10 cellular contexts compared by ENCODE assay signal in the genomic region with DNA sequence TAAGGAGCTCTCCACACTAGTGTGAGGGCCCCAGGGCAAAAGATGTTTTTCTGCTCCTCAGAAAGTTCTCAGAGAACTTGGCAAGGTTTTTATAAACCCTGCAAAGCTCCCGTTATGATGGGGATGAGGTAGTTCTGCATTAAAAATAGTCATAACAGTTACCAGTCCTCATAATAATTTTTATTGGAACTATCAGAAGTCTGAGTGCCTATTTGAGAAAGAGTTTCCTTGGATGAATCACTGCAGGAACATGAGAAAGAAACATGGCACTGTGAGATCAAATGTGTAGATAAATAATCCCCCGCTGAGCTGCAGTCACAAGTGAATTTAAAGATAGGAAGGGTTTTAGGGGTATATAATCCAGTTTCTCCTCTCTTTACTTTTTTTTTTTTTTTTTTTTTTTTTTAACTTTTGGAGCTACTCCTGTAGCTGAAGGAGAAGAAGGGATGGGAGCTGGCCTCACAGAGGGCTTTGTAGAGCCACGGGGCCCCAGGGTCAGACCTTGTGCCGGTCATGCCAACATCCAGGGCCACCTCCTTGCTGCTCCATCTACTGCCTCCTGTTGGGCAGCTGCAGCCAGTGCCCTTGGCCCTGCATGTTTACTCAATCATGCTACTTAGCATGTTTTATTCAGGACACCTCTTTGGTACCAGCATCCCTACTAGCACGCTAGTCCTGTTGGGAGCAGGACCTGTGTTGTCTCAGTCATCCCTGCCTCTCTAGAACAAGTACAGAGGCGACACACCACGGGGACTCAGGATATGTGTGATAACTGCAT. TPM values are rescaled to one million over a fixed set of nuclear protein-coding genes. Genes with fewer than 3 reads are reported as not detected.
DNase-seq lines count a peak whose midpoint lies in the region; ATAC-seq, FAIRE-seq and TF ChIP-seq lines count a peak whose summit lies in the region.
"Had no signal": no experiment of that assay in that cellular context is flagged by ENCODE, and none has a peak within 500 bp of the region (broad histone marks: within the 10 kb centered on the region; RNA-seq: fewer than 3 reads in every experiment).

No MANE protein-coding gene starts in this region.

- no peaks in the 10 kb centered on the region for H3K36me3 Mint-ChIP-seq in GM23338 (ENCODE audit: low read depth)
- H3K36me3 Mint-ChIP-seq in activated naive CD8-positive, alpha-beta T cell, result peaks cover 14% of the 10 kb centered on the region

- H3K36me3 ChIP-seq in A673 (ENCODE audit: insufficient read depth, low read length, poor library complexity, severe bottlenecking) (no peaks in the 10 kb centered on the region), GM23338 (ENCODE audit: insufficient read depth) (no peaks in the 10 kb centered on the region), kidney (ENCODE audit: control insufficient read depth in 1 of 2, insufficient read depth in 2 of 2, low read length in 2 of 2) (no peaks in the 10 kb centered on the region)

- CTCF ChIA-PET in A673 (lab: Charles Lee), result interaction anchor here (0.6 kb wide), 3 partner anchors 26 to 280 kb away, joined by 5 to 7 read pairs (median 6); no protein-coding TSS in a partner anchor

- intact Hi-C loops in A673 (cut with micrococcal nuclease; ENCODE audit: unreplicated experiment) (no loop called here), kidney (cut with DNase I) (loop anchor here (5.0 kb wide), 1 partner anchor 122 kb away; no protein-coding TSS in a partner anchor)

- H3K4me1 Mint-ChIP-seq in GM23338, result peaks cover 24% of the 10 kb centered on the region
- H3K4me1 Mint-ChIP-seq in activated naive CD8-positive, alpha-beta T cell (ENCODE audit: low read depth), result peaks cover 94% of the 10 kb centered on the region

- no peak for ATAC-seq in GM23338
- ATAC-seq in GM18873 (IDR thresholded peaks at IDR 0.05; ENCODE audit: low FRiP score, unreplicated experiment), result no peak

- H3K27me3 ChIP-seq in A673 (replicated peaks; ENCODE audit: insufficient read depth, low read depth, low read length, poor library complexity) (no peaks in the 10 kb centered on the region), GM23338 (ENCODE audit: insufficient read depth) (no peaks in the 10 kb centered on the region)

- 0 out of 2 replicates have a peak, but pooled peaks have one; percentile 27 for TF ChIP-seq CTCF in A673 (conservative IDR thresholded peaks at IDR 0.05; ENCODE audit: low read depth, low read length)
- peak; percentile 27 to 52 for TF ChIP-seq CTCF in GM23338 (conservative IDR thresholded peaks at IDR 0.05; ENCODE audit: low read depth in 2 of 2)
- TF ChIP-seq CTCF in kidney (IDR thresholded peaks at IDR 0.05; ENCODE audit: borderline replicate concordance, extremely low read depth, insufficient read depth), result no peak

- peaks cover 8% of the 10 kb centered on the region for H3K27me3 Mint-ChIP-seq in GM23338 (ENCODE audit: insufficient read depth, low read depth, poor library complexity)
- no peaks in the 10 kb centered on the region for H3K27me3 Mint-ChIP-seq in activated naive CD8-positive, alpha-beta T cell

- BruUV-seq in A673 (replicated peaks; lab: Mats Ljungman, UMichigan), result no TSS peak

- H3K9me3 Mint-ChIP-seq in GM23338, result no peaks in the 10 kb centered on the region
- H3K9me3 Mint-ChIP-seq in activated naive CD8-positive, alpha-beta T cell (ENCODE audit: low read depth), result no peaks in the 10 kb centered on the region

- no peak overlapping the region for H2AFZ ChIP-seq in GM23338

- no peaks in the 10 kb centered on the region for H3K79me2 ChIP-seq in GM23338 (replicated peaks; ENCODE audit: insufficient read depth)

- H4K20me1 ChIP-seq in GM23338 (replicated peaks; ENCODE audit: insufficient read depth), result peaks cover 10% of the 10 kb centered on the region; the same call in 1 of the 2 replicates

- no peak overlapping the region for H3K4me2 ChIP-seq in GM23338

- no peak overlapping the region for H3K4me3 Mint-ChIP-seq in GM23338
- H3K4me3 Mint-ChIP-seq in activated naive CD8-positive, alpha-beta T cell, result peak overlapping the region; percentile 73

- POLR2A ChIA-PET in A673 (lab: Charles Lee; ENCODE audit: low non-redundant PET), result interaction anchor here (0.7 kb wide), 1 partner anchor 122 kb away, joined by 8 read pairs; no protein-coding TSS in a partner anchor

- H3K9me2 ChIP-seq in GM23338 (ENCODE audit: insufficient read depth), result no peaks in the 10 kb centered on the region

- DNase-seq in A673 (ENCODE audit: low spot score) (peak; percentile 79), GM23338 (ENCODE audit: low spot score) (peak; percentile 19), kidney (peak; percentile 51), cortex of kidney (lab: John Stamatoyannopoulos, UW) (no peak), SKM-1 (lab: John Stamatoyannopoulos, UW; ENCODE audit: unreplicated experiment) (no peak), glomerular visceral epithelial cell (ENCODE audit: extremely low spot score) (no peak)
- DNase-seq: HCEC 1CT, left cardiac atrium had no signal

- FAIRE-seq in kidney (lab: Jason Lieb, UNC), result no peak

- no peaks in the 10 kb centered on the region for H3F3A ChIP-seq in GM23338 (replicated peaks; ENCODE audit: low read depth)

- H3K9ac ChIP-seq in kidney (ENCODE audit: low read length in 2 of 2), result no peak overlapping the region

- no peak overlapping the region for H3K27ac Mint-ChIP-seq in GM23338
- H3K27ac Mint-ChIP-seq in activated naive CD8-positive, alpha-beta T cell, result peak overlapping the region; percentile 98

- H3K4me3 ChIP-seq in A673 (ENCODE audit: low read depth, low read length, poor library complexity, severe bottlenecking), result no peak overlapping the region
- no peak overlapping the region for H3K4me3 ChIP-seq in GM23338
- no peak overlapping the region for H3K4me3 ChIP-seq in kidney (ENCODE audit: low read length in 2 of 2)

- no peaks in the 10 kb centered on the region for H3K9me3 ChIP-seq in A673 (ENCODE audit: low read depth, low read length, poor library complexity, severe bottlenecking)
- H3K9me3 ChIP-seq in kidney (ENCODE audit: control insufficient read depth in 1 of 2, low read length in 2 of 2), result no peaks in the 10 kb centered on the region

- H3K4me1 ChIP-seq in A673 (ENCODE audit: insufficient read depth, low read length, poor library complexity, severe bottlenecking) (peaks cover 13% of the 10 kb centered on the region), GM23338 (ENCODE audit: insufficient read depth) (peaks cover 4% of the 10 kb centered on the region; the same call in 1 of the 2 replicates), kidney (ENCODE audit: control insufficient read depth in 1 of 2, insufficient read depth in 1 of 2, low read depth in 1 of 2, low read length in 2 of 2) (peaks cover 5 to 25% of the 10 kb centered on the region in 2 donors)

- no peak overlapping the region for H3K27ac ChIP-seq in A673 (ENCODE audit: low read depth, low read length, poor library complexity, severe bottlenecking)
- no peak overlapping the region for H3K27ac ChIP-seq in GM23338 (ENCODE audit: low read depth)
- no peak overlapping the region for H3K27ac ChIP-seq in kidney (ENCODE audit: low read depth in 2 of 2, low read length in 2 of 2)

TF ChIP-seq in GM23338, 12 proteins besides CTCF, POLR2A, EP300 and RAD21 (continues in another document):
- TF ChIP-seq NANOG (IDR thresholded peaks at IDR 0.05; ENCODE audit: borderline replicate concordance) (no peak), EZH2phosphoT487 (IDR thresholded peaks at IDR 0.05; ENCODE audit: unreplicated experiment) (no peak), ZNF114 (CRISPR knock-in tag; IDR thresholded peaks at IDR 0.05) (no peak)

RNA-seq across cellular contexts. Expression of a gene that starts 39.5 kb away (rescaled TPM):
- 82.9 and 112 TPM in 2 replicates for total RNA-seq in A673 (2021)
- 43.9 and 50.5 TPM in 2 replicates for total RNA-seq in GM23338 (2014; rRNA removed; shearing (Covaris generic))
- 28.2 and 36.7 TPM in 2 replicates for polyA plus RNA-seq in GM23338 (2016; fragmentation: Nextera tagmentation; extraction: Ambion mirVana)
- 84.1 TPM for total RNA-seq in kidney
- 54.8 TPM for polyA plus RNA-seq in kidney (ENCODE audit: insufficient read depth, low read depth, low replicate concordance)

RNA-seq across cellular contexts. Expression of a gene that starts 54.7 kb away (rescaled TPM):
- total RNA-seq in A673 (2021), result 0.07 TPM in 1 of 2 replicates, not detected in the other
- 0.35 and 0.63 TPM in 2 replicates for total RNA-seq in GM23338 (2014; rRNA removed; shearing (Covaris generic))
- 1.0 and 2.2 TPM in 2 replicates for polyA plus RNA-seq in GM23338 (2016; fragmentation: Nextera tagmentation; extraction: Ambion mirVana)
- 28.7 TPM for total RNA-seq in kidney
- 25.1 TPM for polyA plus RNA-seq in kidney (ENCODE audit: insufficient read depth, low read depth, low replicate concordance)

Comparison
In these comparisons a context has a peak if more than half of its experiments do, and no peak if none do; other contexts are left out.
1. DNase-seq: peak in A673 (single experiment), GM23338 (single experiment) and kidney (single experiment); none in cortex of kidney (single experiment), SKM-1 (single experiment) and glomerular visceral epithelial cell (single experiment).
2. RNA of a gene that starts 54.7 kb away (total RNA-seq): 28.7 TPM in kidney (single experiment); 0.35 to 0.63 TPM in GM23338 and 0.07 TPM in A673; every median in the first group is over 10 times any median in the second.